In genomic region chr10:34216348-34216908, GRCh38 we compare ENCODE assay signal across 1 cellular context.
TF ChIP-seq lines count a peak whose summit lies in the region.

No MANE protein-coding gene starts in this region.

TF ChIP-seq in HepG2, 621 proteins besides CTCF, POLR2A, EP300 and RAD21 (continued from another document and continues in another):
- TF ChIP-seq NFKB2 (CRISPR knock-in tag; IDR thresholded peaks at IDR 0.05; ENCODE audit: borderline replicate concordance) (no peak), ZBTB21 (CRISPR knock-in tag; IDR thresholded peaks at IDR 0.05) (no peak), PAWR (CRISPR knock-in tag; IDR thresholded peaks at IDR 0.05; ENCODE audit: borderline replicate concordance) (no peak), ARNT2 (CRISPR knock-in tag; IDR thresholded peaks at IDR 0.05; ENCODE audit: low read depth) (no peak), GZF1 (CRISPR knock-in tag; IDR thresholded peaks at IDR 0.05) (no peak), ZNF614 (CRISPR knock-in tag; IDR thresholded peaks at IDR 0.05; ENCODE audit: borderline replicate concordance) (peak; percentile 94), ZHX2 (IDR thresholded peaks at IDR 0.05; ENCODE audit: low read depth) (no peak), ZHX2 (CRISPR knock-in tag; IDR thresholded peaks at IDR 0.05; ENCODE audit: borderline replicate concordance) (no peak), MLX (CRISPR knock-in tag; IDR thresholded peaks at IDR 0.05) (no peak), PHF21A (CRISPR knock-in tag; IDR thresholded peaks at IDR 0.05) (peak; percentile 80), ZNF101 (CRISPR knock-in tag; IDR thresholded peaks at IDR 0.05; ENCODE audit: borderline replicate concordance, low read depth) (no peak), ZNF557 (CRISPR knock-in tag; IDR thresholded peaks at IDR 0.05) (no peak), ZBTB43 (CRISPR knock-in tag; conservative IDR thresholded peaks at IDR 0.05) (no peak), ZBED4 (CRISPR knock-in tag; IDR thresholded peaks at IDR 0.05; ENCODE audit: borderline replicate concordance) (no peak), SOX6 (IDR thresholded peaks at IDR 0.05) (no peak), SOX6 (CRISPR knock-in tag; IDR thresholded peaks at IDR 0.05) (peak; percentile 82), NCOA1 (CRISPR knock-in tag; IDR thresholded peaks at IDR 0.05) (no peak), STAT5B (CRISPR knock-in tag; IDR thresholded peaks at IDR 0.05) (no peak), CAMTA2 (CRISPR knock-in tag; IDR thresholded peaks at IDR 0.05; ENCODE audit: borderline replicate concordance) (no peak), ZNF607 (CRISPR knock-in tag; IDR thresholded peaks at IDR 0.05; ENCODE audit: borderline replicate concordance) (no peak), NFIC (IDR thresholded peaks at IDR 0.05; ENCODE audit: low read length) (peak; percentile 78), ATF3 (CRISPR knock-in tag; IDR thresholded peaks at IDR 0.05) (no peak), CENPBD1 (CRISPR knock-in tag; IDR thresholded peaks at IDR 0.05; ENCODE audit: borderline replicate concordance, low read depth) (no peak), NFAT5 (CRISPR knock-in tag; IDR thresholded peaks at IDR 0.05) (no peak), ZBTB3 (CRISPR knock-in tag; IDR thresholded peaks at IDR 0.05; ENCODE audit: borderline replicate concordance, low read depth) (0 out of 2 replicates have a peak, but pooled peaks have one; percentile 66), ZNF430 (CRISPR knock-in tag; IDR thresholded peaks at IDR 0.05) (no peak), ZNF678 (CRISPR knock-in tag; IDR thresholded peaks at IDR 0.05) (no peak), NONO (IDR thresholded peaks at IDR 0.05) (no peak), NONO (CRISPR knock-in tag; conservative IDR thresholded peaks at IDR 0.05) (no peak), SRY (CRISPR knock-in tag; IDR thresholded peaks at IDR 0.05) (no peak), NFE2L2 (IDR thresholded peaks at IDR 0.05; ENCODE audit: low read length) (no peak), ZNF674 (CRISPR knock-in tag; IDR thresholded peaks at IDR 0.05; ENCODE audit: low read depth) (no peak), ZNF772 (CRISPR knock-in tag; IDR thresholded peaks at IDR 0.05) (no peak), PHF5A (CRISPR knock-in tag; IDR thresholded peaks at IDR 0.05; ENCODE audit: low read depth, unreplicated experiment) (no peak), PLSCR1 (CRISPR knock-in tag; IDR thresholded peaks at IDR 0.05; ENCODE audit: borderline replicate concordance) (no peak), SETDB1 (CRISPR knock-in tag; IDR thresholded peaks at IDR 0.05; ENCODE audit: borderline replicate concordance) (no peak), ZNF790 (CRISPR knock-in tag; IDR thresholded peaks at IDR 0.05; ENCODE audit: borderline replicate concordance) (no peak), HDAC1 (CRISPR knock-in tag; IDR thresholded peaks at IDR 0.05) (peak; percentile 54; the same call in 1 of the 2 replicates), RFXAP (CRISPR knock-in tag; IDR thresholded peaks at IDR 0.05; ENCODE audit: borderline replicate concordance) (no peak), RFXANK (CRISPR knock-in tag; IDR thresholded peaks at IDR 0.05) (no peak), ZNF574 (CRISPR knock-in tag; IDR thresholded peaks at IDR 0.05) (no peak), MAX (IDR thresholded peaks at IDR 0.05) (no peak), POGZ (CRISPR knock-in tag; IDR thresholded peaks at IDR 0.05) (peak; percentile 73)
